ENCODE assay signal across 9 cellular contexts in the genomic region with DNA sequence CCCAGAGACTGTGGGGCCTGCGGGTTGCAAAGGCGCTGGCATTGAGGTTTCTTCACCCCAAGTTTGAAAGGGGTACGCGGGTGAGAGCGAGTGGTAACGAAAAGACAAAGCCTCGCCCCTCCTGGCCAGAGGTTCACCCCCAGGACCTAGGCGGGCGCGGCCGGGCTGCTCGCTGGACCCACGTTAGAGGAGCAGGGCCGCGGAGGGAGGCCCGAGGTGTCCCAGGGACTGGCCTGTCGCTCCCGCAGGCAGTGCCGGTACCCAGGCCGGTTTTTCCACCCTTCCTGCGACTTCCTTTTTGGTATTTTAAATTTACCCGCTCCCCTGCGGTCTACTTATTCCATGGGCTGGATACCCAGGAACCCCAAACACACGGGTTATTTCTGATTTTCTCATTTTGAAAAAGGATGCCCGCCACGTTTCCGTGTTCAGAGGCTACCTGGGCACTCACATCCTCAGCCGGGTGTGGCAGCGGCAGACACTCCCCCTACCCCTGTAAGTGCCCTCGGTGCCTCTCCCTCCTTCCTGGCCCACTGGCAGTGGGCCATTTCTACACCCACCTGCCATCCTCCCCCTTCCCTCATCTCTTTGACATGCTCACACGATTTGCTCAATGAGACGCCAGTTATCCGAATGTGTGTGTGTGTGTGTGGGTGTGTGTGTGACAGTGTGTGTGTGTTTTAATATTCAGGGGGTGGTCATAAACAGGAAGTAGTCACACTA. TPM values are rescaled to one million over a fixed set of nuclear protein-coding genes. Genes with fewer than 3 reads are reported as not detected.
DNase-seq lines count a peak whose midpoint lies in the region; ATAC-seq and TF ChIP-seq lines count a peak whose summit lies in the region.
"Had no signal": no experiment of that assay in that cellular context is flagged by ENCODE, and none has a peak within 500 bp of the region (broad histone marks: within the 10 kb centered on the region; RNA-seq: fewer than 3 reads in every experiment).

No MANE protein-coding gene starts in this region.

- no peak for TF ChIP-seq CTCF in suprapubic skin (IDR thresholded peaks at IDR 0.05)

- TF ChIP-seq POLR2A in suprapubic skin (IDR thresholded peaks at IDR 0.05): no peak

- no peak for TF ChIP-seq EP300 in suprapubic skin (IDR thresholded peaks at IDR 0.05)

- intact Hi-C loops in activated T-helper 2 cell treated with anti-CD3 and anti-CD28 coated beads, Interferon-gamma antibody, Interleukin-2, Interleukin-4, amounts not matched to agents 10 μg/mL and 5 μg/mL and 100 μg/mL, durations not matched to agents 14 hours and 24 hours and 36 hours (cut with micrococcal nuclease): loop anchor here (5.0 kb wide), 2 partner anchors 186 to 301 kb away; no protein-coding TSS in a partner anchor

- peaks cover 10% of the 10 kb centered on the region for H3K4me1 Mint-ChIP-seq in T-helper 1 cell treated with Interleukin-12 subunit alpha and Interleukin-12 subunit beta and Interleukin-4 antibody, amounts not matched to agents 30 μg/mL and 1 μg/mL, for 36 hours (ENCODE audit: low read depth)
- H3K4me1 Mint-ChIP-seq in activated T-helper 2 cell treated with anti-CD3 and anti-CD28 coated beads, Interferon-gamma antibody, Interleukin-2, Interleukin-4, amounts not matched to agents 10 μg/mL and 5 μg/mL and 100 μg/mL, durations not matched to agents 14 hours and 24 hours and 36 hours (ENCODE audit: low read depth): peaks cover 10% of the 10 kb centered on the region

- no peaks in the 10 kb centered on the region for H3K36me3 Mint-ChIP-seq in T-helper 1 cell treated with Interleukin-12 subunit alpha and Interleukin-12 subunit beta and Interleukin-4 antibody, amounts not matched to agents 30 μg/mL and 1 μg/mL, for 36 hours (ENCODE audit: low read depth)
- H3K36me3 Mint-ChIP-seq in activated T-helper 2 cell treated with anti-CD3 and anti-CD28 coated beads, Interferon-gamma antibody, Interleukin-2, Interleukin-4, amounts not matched to agents 10 μg/mL and 5 μg/mL and 100 μg/mL, durations not matched to agents 14 hours and 24 hours and 36 hours (ENCODE audit: low read depth): no peaks in the 10 kb centered on the region

- H3K9me3 ChIP-seq in iPS-18a (ENCODE audit: control insufficient read depth, low read depth, low read length) (no peaks in the 10 kb centered on the region), suprapubic skin (no peaks in the 10 kb centered on the region)

- no peak for ATAC-seq in GM21576 (IDR thresholded peaks at IDR 0.05; ENCODE audit: unreplicated experiment)
- no peak for ATAC-seq in HG03469 (IDR thresholded peaks at IDR 0.05; ENCODE audit: unreplicated experiment)

- DNase-seq in T-helper 1 cell (no peak), suprapubic skin (ENCODE audit: low spot score in 2 of 2) (no peak), DMS53 treated with DMSO at 0.1 percent for 48 hours (lab: John Stamatoyannopoulos, UW; ENCODE audit: unreplicated experiment) (no peak)
- DNase-seq in activated T-helper 2 cell treated with anti-CD3 and anti-CD28 coated beads, Interferon-gamma antibody, Interleukin-2, Interleukin-4, amounts not matched to agents 10 μg/mL and 5 μg/mL and 100 μg/mL, durations not matched to agents 14 hours and 24 hours and 36 hours (ENCODE audit: low spot score): no peak

- H3K4me1 ChIP-seq in iPS-18a (ENCODE audit: control insufficient read depth, low read depth, low read length) (peaks cover 34% of the 10 kb centered on the region), suprapubic skin (peaks cover 31% of the 10 kb centered on the region)

- no peaks in the 10 kb centered on the region for H3K9me3 Mint-ChIP-seq in T-helper 1 cell treated with Interleukin-12 subunit alpha and Interleukin-12 subunit beta and Interleukin-4 antibody, amounts not matched to agents 30 μg/mL and 1 μg/mL, for 36 hours
- H3K9me3 Mint-ChIP-seq in activated T-helper 2 cell treated with anti-CD3 and anti-CD28 coated beads, Interferon-gamma antibody, Interleukin-2, Interleukin-4, amounts not matched to agents 10 μg/mL and 5 μg/mL and 100 μg/mL, durations not matched to agents 14 hours and 24 hours and 36 hours: no peaks in the 10 kb centered on the region

- H3K27ac ChIP-seq in iPS-18a (ENCODE audit: low read length) (no peak overlapping the region), suprapubic skin (no peak overlapping the region)
- H3K27ac ChIP-seq: C4-2B had no signal

- H3K4me3 ChIP-seq in iPS-18a (ENCODE audit: low read length) (peak overlapping the region; percentile 62), suprapubic skin (peak overlapping the region; percentile 39)

- peak overlapping the region; percentile 70 for H3K4me3 Mint-ChIP-seq in T-helper 1 cell treated with Interleukin-12 subunit alpha and Interleukin-12 subunit beta and Interleukin-4 antibody, amounts not matched to agents 30 μg/mL and 1 μg/mL, for 36 hours
- H3K4me3 Mint-ChIP-seq in activated T-helper 2 cell treated with anti-CD3 and anti-CD28 coated beads, Interferon-gamma antibody, Interleukin-2, Interleukin-4, amounts not matched to agents 10 μg/mL and 5 μg/mL and 100 μg/mL, durations not matched to agents 14 hours and 24 hours and 36 hours (ENCODE audit: low read depth): peak overlapping the region; percentile 76

- no peak overlapping the region for H3K9ac ChIP-seq in iPS-18a (ENCODE audit: low read length)

- H3K36me3 ChIP-seq in iPS-18a (ENCODE audit: control insufficient read depth, low read depth, low read length) (no peaks in the 10 kb centered on the region), suprapubic skin (no peaks in the 10 kb centered on the region)

- 23% methylated on average over 33 of the region's 33 CpGs for WGBS in suprapubic skin

- no peak overlapping the region for H3K27ac Mint-ChIP-seq in T-helper 1 cell treated with Interleukin-12 subunit alpha and Interleukin-12 subunit beta and Interleukin-4 antibody, amounts not matched to agents 30 μg/mL and 1 μg/mL, for 36 hours
- no peak overlapping the region for H3K27ac Mint-ChIP-seq in activated T-helper 2 cell treated with anti-CD3 and anti-CD28 coated beads, Interferon-gamma antibody, Interleukin-2, Interleukin-4, amounts not matched to agents 10 μg/mL and 5 μg/mL and 100 μg/mL, durations not matched to agents 14 hours and 24 hours and 36 hours

- peaks cover 70% of the 10 kb centered on the region for H3K27me3 Mint-ChIP-seq in T-helper 1 cell treated with Interleukin-12 subunit alpha and Interleukin-12 subunit beta and Interleukin-4 antibody, amounts not matched to agents 30 μg/mL and 1 μg/mL, for 36 hours (ENCODE audit: low read depth)
- H3K27me3 Mint-ChIP-seq in activated T-helper 2 cell treated with anti-CD3 and anti-CD28 coated beads, Interferon-gamma antibody, Interleukin-2, Interleukin-4, amounts not matched to agents 10 μg/mL and 5 μg/mL and 100 μg/mL, durations not matched to agents 14 hours and 24 hours and 36 hours (ENCODE audit: low read depth): peaks cover 64% of the 10 kb centered on the region

- peaks cover 100% of the 10 kb centered on the region for H3K27me3 ChIP-seq in iPS-18a (ENCODE audit: control insufficient read depth, insufficient read depth, low read length)
- H3K27me3 ChIP-seq in suprapubic skin: peaks cover 100% of the 10 kb centered on the region

RNA-seq across cellular contexts. Expression of gene FOXL1, which starts 1.6 kb away (rescaled TPM):
- total RNA-seq in activated T-helper 2 cell treated with anti-CD3 and anti-CD28 coated beads, Interferon-gamma antibody, Interleukin-2, Interleukin-4, amounts not matched to agents 10 μg/mL and 5 μg/mL and 100 μg/mL, durations not matched to agents 14 hours and 24 hours and 36 hours: 0.05 and 0.23 TPM in 2 replicates
- total RNA-seq in suprapubic skin: under 1 TPM in 2 of 4 donors, not detected in 2; 0.23 to 0.40 TPM

RNA-seq across cellular contexts. Expression of gene FOXC2, which starts 10.1 kb away (rescaled TPM):
- 0.07 TPM in 1 of 2 replicates, not detected in the other for total RNA-seq in activated T-helper 2 cell treated with anti-CD3 and anti-CD28 coated beads, Interferon-gamma antibody, Interleukin-2, Interleukin-4, amounts not matched to agents 10 μg/mL and 5 μg/mL and 100 μg/mL, durations not matched to agents 14 hours and 24 hours and 36 hours
- under 1 TPM in 1 of 4 donors, not detected in 3; 0.56 TPM for total RNA-seq in suprapubic skin

RNA-seq across cellular contexts. Expression of gene MTHFSD, which starts 21.7 kb away (rescaled TPM):
- total RNA-seq in activated T-helper 2 cell treated with anti-CD3 and anti-CD28 coated beads, Interferon-gamma antibody, Interleukin-2, Interleukin-4, amounts not matched to agents 10 μg/mL and 5 μg/mL and 100 μg/mL, durations not matched to agents 14 hours and 24 hours and 36 hours: 21.9 and 22.8 TPM in 2 replicates
- 10 to 100 TPM; 12.4 to 43.4 (median 18.8) TPM for total RNA-seq in suprapubic skin
